ENCODE assay signal across 8 cellular contexts in genomic region chr5:96177303-96177869, GRCh38.
DNase-seq lines count a peak whose midpoint lies in the region; ATAC-seq and TF ChIP-seq lines count a peak whose summit lies in the region.

No MANE protein-coding gene starts in this region.

- no peak overlapping the region for H3K4me3 ChIP-seq in AG09309 (ENCODE audit: control insufficient read depth, low read depth, low read length)
- no peak overlapping the region for H3K4me3 ChIP-seq in fibroblast of mammary gland (ENCODE audit: control insufficient read depth, low read depth, low read length)

- H3K36me3 Mint-ChIP-seq in glutamatergic neuron (ENCODE audit: unreplicated experiment) = no peaks in the 10 kb centered on the region

- no peaks in the 10 kb centered on the region for H3K4me1 Mint-ChIP-seq in glutamatergic neuron (ENCODE audit: low read depth, unreplicated experiment)

- H3K27ac Mint-ChIP-seq in glutamatergic neuron (ENCODE audit: unreplicated experiment) = no peak overlapping the region

- ATAC-seq in GM19455 (IDR thresholded peaks at IDR 0.05; ENCODE audit: unreplicated experiment) (peak; percentile 77), HG03469 (IDR thresholded peaks at IDR 0.05; ENCODE audit: unreplicated experiment) (peak; percentile 77)

- TF ChIP-seq CTCF in AG09309 (IDR thresholded peaks at IDR 0.05; ENCODE audit: control insufficient read depth, insufficient read depth, low read depth, low read length, missing control alignments) (no peak), fibroblast of mammary gland (conservative IDR thresholded peaks at IDR 0.05; ENCODE audit: control insufficient read depth, insufficient read depth, low read depth, low read length) (no peak), glutamatergic neuron (IDR thresholded peaks at IDR 0.05; ENCODE audit: partially characterized antibody, unreplicated experiment) (no peak)

- DNase-seq in AG09309 (ENCODE audit: low read depth) (peak; percentile 71), fibroblast of mammary gland (ENCODE audit: low read depth) (peak; percentile 98), DMS79 (lab: John Stamatoyannopoulos, UW) (no peak), glutamatergic neuron (no peak), NCI-H1417 treated with DMSO at 0.1 percent for 48 hours (lab: John Stamatoyannopoulos, UW) (no peak)
- no peak for DNase-seq in activated CD4-positive, alpha-beta T cell treated with anti-CD3 and anti-CD28 coated beads, Interleukin-2, amount 50 U/mL, for 4 hours

- H3K27me3 Mint-ChIP-seq in glutamatergic neuron (ENCODE audit: unreplicated experiment) = no peaks in the 10 kb centered on the region

- H3K9me3 Mint-ChIP-seq in glutamatergic neuron (ENCODE audit: unreplicated experiment) = no peaks in the 10 kb centered on the region

- H3K4me3 Mint-ChIP-seq in glutamatergic neuron (ENCODE audit: unreplicated experiment) = no peak overlapping the region

Comparison
In these comparisons a context has a peak if more than half of its experiments do, and no peak if none do; other contexts are left out.
1. DNase-seq: peak in AG09309 (single experiment) and fibroblast of mammary gland (single experiment); none in activated CD4-positive, alpha-beta T cell treated with anti-CD3 and anti-CD28 coated beads, Interleukin-2, amount 50 U/mL, for 4 hours (0 of 2), DMS79 (single experiment), glutamatergic neuron (single experiment) and NCI-H1417 treated with DMSO at 0.1 percent for 48 hours (single experiment).